Comparison of ENCODE assay signal across 8 cellular contexts in the genomic region with DNA sequence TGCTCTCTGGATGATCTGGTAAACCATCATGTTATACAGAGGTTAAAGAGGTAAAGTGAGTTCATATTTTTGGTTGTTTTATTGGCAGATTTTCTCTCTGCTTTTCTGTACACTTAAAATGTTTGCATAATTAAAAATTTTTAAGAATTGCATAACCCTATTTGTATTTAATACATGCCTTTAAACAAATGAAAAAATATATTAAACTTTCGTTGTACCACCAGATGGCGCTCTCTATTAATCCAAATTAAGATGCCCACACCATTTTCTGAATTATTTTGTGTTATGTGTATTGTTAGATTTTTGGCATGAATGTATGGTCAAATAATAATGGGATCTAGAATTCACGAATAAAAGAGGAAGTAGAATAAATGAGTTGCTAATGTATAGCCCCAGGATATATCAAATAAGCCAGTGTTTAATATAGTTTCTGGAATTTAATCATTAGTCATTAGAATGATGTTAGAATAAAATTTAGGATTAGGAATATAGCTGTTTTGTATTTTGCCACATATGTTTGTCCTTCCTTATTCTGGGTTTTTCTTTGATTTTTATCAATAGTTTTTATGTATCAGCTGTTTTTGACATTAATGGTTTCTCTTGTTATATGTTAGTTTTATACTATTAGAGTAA. TPM values are rescaled to one million over a fixed set of nuclear protein-coding genes. Genes with fewer than 3 reads are reported as not detected.
A peak's percentile ranks its signal among the peaks of the same experiment; 100 is the strongest.
DNase-seq lines count a peak whose midpoint lies in the region; ATAC-seq, FAIRE-seq and TF ChIP-seq lines count a peak whose summit lies in the region.

No MANE protein-coding gene starts in this region.

- peak; percentile 54 to 83 (median 74) for TF ChIP-seq CTCF in adrenal gland (IDR thresholded peaks at IDR 0.05)
- peak in 2 of 3 experiments; percentile 11 to 28 for TF ChIP-seq CTCF in keratinocyte (optimal IDR thresholded peaks at IDR 0.05 in 1 of 3, IDR thresholded peaks at IDR 0.05 in 1 of 3, conservative IDR thresholded peaks at IDR 0.05 in 1 of 3; ENCODE audit: extremely low read depth in 1 of 3, insufficient read depth in 2 of 3, low read length in 3 of 3)

- H3K9me3 ChIP-seq in adrenal gland (replicated peaks in 1 of 3) (no peaks in the 10 kb centered on the region), keratinocyte (ENCODE audit: control insufficient read depth, low read depth, low read length) (no peaks in the 10 kb centered on the region)

- FAIRE-seq in keratinocyte (lab: Jason Lieb, UNC), result no peak

- H3K79me2 ChIP-seq in keratinocyte (ENCODE audit: control insufficient read depth, insufficient read depth, low read length), result no peaks in the 10 kb centered on the region

- WGBS in adrenal gland, 4 donors, result 0 to 2% (median 1%) methylated on average over 3 of the region's 3 CpGs

- no peak overlapping the region for H3K4me2 ChIP-seq in keratinocyte (ENCODE audit: control insufficient read depth, extremely low read depth, insufficient read depth, low read depth, low read length)

- H3K4me3 ChIP-seq in adrenal gland, result no peak overlapping the region
- no peak overlapping the region for H3K4me3 ChIP-seq in keratinocyte (ENCODE audit: control insufficient read depth in 2 of 3, extremely low read depth in 1 of 3, insufficient read depth in 2 of 3, low read depth in 1 of 3, low read length in 3 of 3)

- H3K9ac ChIP-seq in keratinocyte (ENCODE audit: control insufficient read depth, extremely low read depth, insufficient read depth, low read length), result no peak overlapping the region

- no peak for TF ChIP-seq POLR2A in adrenal gland (IDR thresholded peaks at IDR 0.05)

- dilution Hi-C loops in keratinocyte (cut with MboI; ENCODE audit: extremely low pct_ligation_motif_present, low sequenced_read_pairs), result no loop called here

- DNase-seq in NCI-H1436 (lab: John Stamatoyannopoulos, UW), result peak; percentile 34
- DNase-seq in NCI-H1436 treated with DMSO at 0.1 percent for 48 hours (lab: John Stamatoyannopoulos, UW), result no peak
- peak; percentile 34 for DNase-seq in NCI-H146 treated with DMSO at 0.1 percent for 48 hours (lab: John Stamatoyannopoulos, UW; ENCODE audit: unreplicated experiment)
- DNase-seq in adrenal gland, result no peak
- no peak for DNase-seq in keratinocyte (ENCODE audit: low read depth, low spot score)
- DNase-seq in epidermal melanocyte (ENCODE audit: insufficient read length, low spot score), result no peak

- H3K4me1 ChIP-seq in adrenal gland (replicated peaks in 1 of 2) (peaks cover 0 to 9% of the 10 kb centered on the region in 2 donors), keratinocyte (ENCODE audit: control insufficient read depth, extremely low read depth, insufficient read depth, low read length) (no peaks in the 10 kb centered on the region)

- H4K20me1 ChIP-seq in keratinocyte (ENCODE audit: control insufficient read depth, extremely low read depth, insufficient read depth, low read length), result no peaks in the 10 kb centered on the region

- no peaks in the 10 kb centered on the region for H3K9me1 ChIP-seq in keratinocyte (ENCODE audit: control insufficient read depth, extremely low read depth, insufficient read depth, low read length)

- ATAC-seq in HG03159 (IDR thresholded peaks at IDR 0.05; ENCODE audit: unreplicated experiment), result no peak
- ATAC-seq in HG02870 (IDR thresholded peaks at IDR 0.05; ENCODE audit: unreplicated experiment), result no peak

- intact Hi-C loops in adrenal gland (cut with DNase I), result loop anchor here in 1 of 2 donors (2.0 kb wide), 1 partner anchor 178 kb away; no protein-coding TSS in a partner anchor

- no peaks in the 10 kb centered on the region for H3K27me3 ChIP-seq in adrenal gland
- H3K27me3 ChIP-seq in keratinocyte (ENCODE audit: control insufficient read depth, extremely low read depth, insufficient read depth, low read length), result no peaks in the 10 kb centered on the region

- H3K27ac ChIP-seq in adrenal gland, result no peak overlapping the region
- no peak overlapping the region for H3K27ac ChIP-seq in keratinocyte (ENCODE audit: control insufficient read depth, insufficient read depth, low read length)

- H2AFZ ChIP-seq in keratinocyte (ENCODE audit: control insufficient read depth, low read length), result no peak overlapping the region

- H3K36me3 ChIP-seq in adrenal gland (replicated peaks in 1 of 2) (no peaks in the 10 kb centered on the region), keratinocyte (ENCODE audit: control insufficient read depth in 2 of 2, extremely low read depth in 1 of 2, insufficient read depth in 2 of 2, low read length in 2 of 2) (no peaks in the 10 kb centered on the region)

RNA-seq across cellular contexts. Expression of a gene that starts 38.9 kb away (rescaled TPM):
- total RNA-seq in adrenal gland, result 10 to 100 TPM; 20.3 to 29.0 (median 24.7) TPM
- polyA plus RNA-seq in adrenal gland, result 10 to 100 TPM; 11.3 to 39.8 (median 13.6) TPM
- polyA plus RNA-seq in keratinocyte, result 12.2 to 16.5 TPM (median 16.2 TPM) in 3 replicates
- polyA plus RNA-seq in keratinocyte (2011; ENCODE audit: low read depth), result 38.6 TPM
- polyA plus RNA-seq in keratinocyte (2011; cell fraction: cytosol; rRNA removed), result 16.6 and 26.8 TPM in 2 replicates
- 13.1 and 15.0 TPM in 2 replicates for polyA plus RNA-seq in keratinocyte (2011; cell fraction: nucleus; rRNA removed)
- polyA plus RNA-seq in keratinocyte (2012; ENCODE audit: low replicate concordance), result 14.8 and 21.3 TPM in 2 replicates
- 13.1 to 17.0 TPM (median 13.1 TPM) in 3 replicates for polyA minus RNA-seq in keratinocyte
- polyA minus RNA-seq in keratinocyte (2011; cell fraction: cytosol; rRNA and poly(A)+ RNA removed), result 13.0 TPM
- polyA minus RNA-seq in keratinocyte (2011; cell fraction: nucleus; rRNA and poly(A)+ RNA removed), result 7.8 and 13.2 TPM in 2 replicates

Comparison
In these comparisons a context has a peak if more than half of its experiments do, and no peak if none do; other contexts are left out.
1. DNase-seq: peak in NCI-H1436 (single experiment) and NCI-H146 treated with DMSO at 0.1 percent for 48 hours (single experiment); none in NCI-H1436 treated with DMSO at 0.1 percent for 48 hours (single experiment), adrenal gland (0 of 7), keratinocyte (single experiment) and epidermal melanocyte (single experiment).